Comparison of ENCODE assay signal across 1 cellular context in genomic region chr10:60382946-60383681, GRCh38.
TF ChIP-seq lines count a peak whose summit lies in the region.

No MANE protein-coding gene starts in this region.

TF ChIP-seq in HCT116, 20 proteins besides CTCF, POLR2A, EP300 and RAD21 (continued from another document):
- TF ChIP-seq FOSL1 (IDR thresholded peaks at IDR 0.05; ENCODE audit: low read depth), result no peak
- TF ChIP-seq YY1 (IDR thresholded peaks at IDR 0.05; ENCODE audit: extremely low read depth, insufficient replicate concordance, low read depth, low read length), result no peak
- TF ChIP-seq ELF1 (IDR thresholded peaks at IDR 0.05; ENCODE audit: borderline replicate concordance, low read depth), result no peak
- no peak for TF ChIP-seq ZBTB33 (IDR thresholded peaks at IDR 0.05; ENCODE audit: extremely low read depth, insufficient replicate concordance, low read length)
- no peak for TF ChIP-seq SP1 (IDR thresholded peaks at IDR 0.05; ENCODE audit: low read depth)
- TF ChIP-seq JUND (IDR thresholded peaks at IDR 0.05), result no peak
- no peak for TF ChIP-seq REST (IDR thresholded peaks at IDR 0.05; ENCODE audit: low read depth)
- no peak for TF ChIP-seq ZNF274 (IDR thresholded peaks at IDR 0.05; ENCODE audit: low read depth, low read length)
- no peak for TF ChIP-seq MAX (IDR thresholded peaks at IDR 0.05)
